ENCODE assay signal across 7 cellular contexts in genomic region chr20:37528442-37529213, GRCh38. TPM values are rescaled to one million over a fixed set of nuclear protein-coding genes. Genes with fewer than 3 reads are reported as not detected.
DNase-seq lines count a peak whose midpoint lies in the region; ATAC-seq and TF ChIP-seq lines count a peak whose summit lies in the region.

No MANE protein-coding gene starts in this region.

- DNase-seq in HFF-Myc (ENCODE audit: extremely low read depth, low read depth) (no peak), WTC11 (ENCODE audit: low spot score) (no peak), hepatocyte (ENCODE audit: low spot score) (no peak), NCI-H1092 treated with DMSO at 0.1 percent for 48 hours (lab: John Stamatoyannopoulos, UW) (no peak), NCI-H2081 treated with DMSO at 0.1 percent for 48 hours (lab: John Stamatoyannopoulos, UW) (no peak)
- no peak for DNase-seq in stimulated activated effector memory CD8-positive, alpha-beta T cell treated with anti-CD3 and anti-CD28 coated beads, Interleukin-12 subunit alpha, Interleukin-12 subunit beta, amount 100 ng/mL, for 72 hours (ENCODE audit: low spot score in 2 of 2)

- H3K4me3 Mint-ChIP-seq in WTC11, result peak overlapping the region; percentile 87
- peak overlapping the region; percentile 89 for H3K4me3 Mint-ChIP-seq in stimulated activated effector memory CD8-positive, alpha-beta T cell treated with anti-CD3 and anti-CD28 coated beads, Interleukin-12 subunit alpha, Interleukin-12 subunit beta, amount 100 ng/mL, for 72 hours

- peak overlapping the region; percentile 25 for H2AFZ ChIP-seq in hepatocyte

- H3K4me2 ChIP-seq in hepatocyte, result peak overlapping the region; percentile 83

- H3K27me3 ChIP-seq in hepatocyte, result no peaks in the 10 kb centered on the region

- H4K20me1 ChIP-seq in hepatocyte (ENCODE audit: insufficient read depth, poor library complexity, severe bottlenecking), result peaks cover 24% of the 10 kb centered on the region

- POLR2A ChIA-PET in WTC11 (lab: Charles Lee), result no interaction called here

- peaks cover 3% of the 10 kb centered on the region; the same call in 1 of the 2 replicates for H3K36me3 Mint-ChIP-seq in WTC11
- peaks cover 18% of the 10 kb centered on the region for H3K36me3 Mint-ChIP-seq in stimulated activated effector memory CD8-positive, alpha-beta T cell treated with anti-CD3 and anti-CD28 coated beads, Interleukin-12 subunit alpha, Interleukin-12 subunit beta, amount 100 ng/mL, for 72 hours

- peaks cover 41% of the 10 kb centered on the region for H3K4me1 Mint-ChIP-seq in WTC11
- H3K4me1 Mint-ChIP-seq in stimulated activated effector memory CD8-positive, alpha-beta T cell treated with anti-CD3 and anti-CD28 coated beads, Interleukin-12 subunit alpha, Interleukin-12 subunit beta, amount 100 ng/mL, for 72 hours, result peaks cover 49% of the 10 kb centered on the region

- H3K79me2 ChIP-seq in hepatocyte, result peaks cover 43% of the 10 kb centered on the region

- no peaks in the 10 kb centered on the region for H3K9me3 ChIP-seq in hepatocyte (ENCODE audit: low read depth)

- ATAC-seq in WTC11, result peak; percentile 1; the same call in 1 of the 2 replicates
- ATAC-seq in stimulated activated effector memory CD8-positive, alpha-beta T cell treated with anti-CD3 and anti-CD28 coated beads, Interleukin-12 subunit alpha, Interleukin-12 subunit beta, amount 100 ng/mL, for 72 hours, result peak; percentile 6
- ATAC-seq in HG03139 (IDR thresholded peaks at IDR 0.05; ENCODE audit: unreplicated experiment), result no peak

- CTCF ChIA-PET in WTC11 (lab: Charles Lee), result interaction anchor here (1.4 to 2.7 kb wide), 3 partner anchors 15 to 253 kb away, joined by 4 to 12 read pairs (median 4); no protein-coding TSS in a partner anchor

- WGBS in hepatocyte (ENCODE audit: low lambda C conversion rate, missing lambda C conversion rate), result 49% methylated on average over 10 of the region's 10 CpGs

- H3K27me3 Mint-ChIP-seq in WTC11 (ENCODE audit: low read depth), result no peaks in the 10 kb centered on the region; the same call in 1 of the 2 replicates

- H3K4me1 ChIP-seq in hepatocyte (ENCODE audit: insufficient read depth), result peaks cover 29% of the 10 kb centered on the region

- no peaks in the 10 kb centered on the region for H3K9me2 ChIP-seq in hepatocyte (replicated peaks; ENCODE audit: insufficient read depth)

- H3K36me3 ChIP-seq in hepatocyte (replicated peaks; ENCODE audit: insufficient read depth, low read depth), result no peaks in the 10 kb centered on the region

- H3K4me3 ChIP-seq in HFF-Myc (replicated peaks; ENCODE audit: low read depth, low read length), result peak overlapping the region; percentile 99
- H3K4me3 ChIP-seq in hepatocyte, result peak overlapping the region; percentile 55

- peak overlapping the region; percentile 89 for H3K27ac ChIP-seq in hepatocyte

- H3K9me3 Mint-ChIP-seq in WTC11, result no peaks in the 10 kb centered on the region
- no peaks in the 10 kb centered on the region for H3K9me3 Mint-ChIP-seq in stimulated activated effector memory CD8-positive, alpha-beta T cell treated with anti-CD3 and anti-CD28 coated beads, Interleukin-12 subunit alpha, Interleukin-12 subunit beta, amount 100 ng/mL, for 72 hours

- TF ChIP-seq CTCF in HFF-Myc (IDR thresholded peaks at IDR 0.05; ENCODE audit: low read depth, low read length, missing control alignments), result no peak
- no peak for TF ChIP-seq CTCF in WTC11 (IDR thresholded peaks at IDR 0.05)
- no peak for TF ChIP-seq CTCF in hepatocyte (IDR thresholded peaks at IDR 0.05; ENCODE audit: poor library complexity)

- H3K27ac Mint-ChIP-seq in WTC11, result peak overlapping the region; percentile 6
- H3K27ac Mint-ChIP-seq in stimulated activated effector memory CD8-positive, alpha-beta T cell treated with anti-CD3 and anti-CD28 coated beads, Interleukin-12 subunit alpha, Interleukin-12 subunit beta, amount 100 ng/mL, for 72 hours, result peak overlapping the region; percentile 100

TF ChIP-seq in WTC11, 78 proteins besides CTCF, POLR2A, EP300 and RAD21:
- TF ChIP-seq USF2 (CRISPR knock-in tag; IDR thresholded peaks at IDR 0.05) (no peak), ATF6 (CRISPR knock-in tag; IDR thresholded peaks at IDR 0.05) (no peak), E2F1 (CRISPR knock-in tag; IDR thresholded peaks at IDR 0.05) (no peak), ZBTB43 (CRISPR knock-in tag; IDR thresholded peaks at IDR 0.05) (no peak), ZNF121 (CRISPR knock-in tag; IDR thresholded peaks at IDR 0.05) (no peak), CREB1 (CRISPR knock-in tag; IDR thresholded peaks at IDR 0.05) (no peak)

RNA-seq across cellular contexts. Expression of gene BLCAP, which starts 1.0 kb away (rescaled TPM):
- total RNA-seq in WTC11 (2021) (53.5 to 85.6 TPM (median 54.4 TPM) in 3 replicates), hepatocyte (71.9 TPM in 2 replicates)
- polyA plus RNA-seq in hepatocyte, result 65.8 and 70.0 TPM in 2 replicates

RNA-seq across cellular contexts. Expression of gene NNAT, which starts 7.6 kb away (rescaled TPM):
- total RNA-seq in WTC11 (2021) (59.8 to 90.0 TPM (median 61.1 TPM) in 3 replicates), hepatocyte (not detected in 2 replicates)
- polyA plus RNA-seq in hepatocyte, result 0.43 and 1.1 TPM in 2 replicates

Comparison
In these comparisons a context has a peak if more than half of its experiments do, and no peak if none do; other contexts are left out.
1. RNA of gene NNAT, which starts 7.6 kb away (total RNA-seq): 59.8 to 90.0 TPM in WTC11; not detected in hepatocyte; every median in the first group is over 10 times any median in the second.